2 cellular contexts compared by ENCODE assay signal in the genomic region with DNA sequence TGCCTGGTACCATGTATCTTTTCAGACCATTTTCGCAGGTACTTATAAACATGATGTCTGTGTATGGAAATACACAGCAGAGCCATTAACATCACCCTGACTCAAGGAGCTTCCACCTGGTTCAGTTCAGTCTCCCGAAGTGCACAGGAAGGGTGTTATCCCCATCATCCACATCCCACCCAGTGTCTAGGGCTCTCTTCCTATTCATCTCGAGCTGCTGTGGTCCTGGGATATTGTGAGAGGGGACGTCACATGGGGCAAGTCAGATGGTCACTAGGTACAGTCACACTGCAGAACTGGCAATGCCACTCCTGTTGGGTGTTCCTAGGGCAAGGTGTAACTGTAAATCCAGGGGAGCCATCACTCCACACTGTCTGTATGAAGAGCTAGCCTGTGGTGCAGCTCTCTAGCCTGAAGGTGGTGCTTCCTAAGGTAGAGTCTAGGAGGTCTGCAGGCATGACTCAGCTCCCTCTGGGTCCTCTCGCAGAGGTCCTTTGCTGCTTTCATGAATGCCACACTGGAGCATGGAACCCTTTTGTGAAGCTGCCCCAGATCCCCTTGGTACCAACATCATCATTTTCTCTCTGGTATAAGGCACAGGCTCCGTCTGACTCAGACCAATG.
TF ChIP-seq lines count a peak whose summit lies in the region.

No MANE protein-coding gene starts in this region.

TF ChIP-seq in GM12891, 5 proteins besides CTCF, POLR2A, EP300 and RAD21:
- TF ChIP-seq PAX5 (IDR thresholded peaks at IDR 0.05; ENCODE audit: insufficient read depth, low read length, severe bottlenecking) (no peak), POU2F2 (IDR thresholded peaks at IDR 0.05; ENCODE audit: low read depth, low read length) (no peak), POLR2AphosphoS5 (IDR thresholded peaks at IDR 0.05; ENCODE audit: low read depth, low read length) (no peak), SPI1 (IDR thresholded peaks at IDR 0.05; ENCODE audit: low read depth, low read length) (no peak), TAF1 (IDR thresholded peaks at IDR 0.05; ENCODE audit: low read depth, low read length) (no peak)

TF ChIP-seq in H1, 55 proteins besides CTCF, POLR2A, EP300 and RAD21:
- TF ChIP-seq TEAD4 (IDR thresholded peaks at IDR 0.05; ENCODE audit: low read depth, low read length) (no peak), BACH1 (IDR thresholded peaks at IDR 0.05; ENCODE audit: low read length) (peak; percentile 88), MAFK (IDR thresholded peaks at IDR 0.05; ENCODE audit: low read depth, low read length) (peak; percentile 83; the same call in 1 of the 2 replicates), JUND (IDR thresholded peaks at IDR 0.05; ENCODE audit: low read length) (peak; percentile 44; the same call in 1 of the 2 replicates)
